17 cellular contexts compared by ENCODE assay signal in genomic region chr16:67397451-67397801, GRCh38. TPM values are rescaled to one million over a fixed set of nuclear protein-coding genes. Genes with fewer than 3 reads are reported as not detected.
DNase-seq lines count a peak whose midpoint lies in the region; ATAC-seq and TF ChIP-seq lines count a peak whose summit lies in the region.
"Had no signal": no experiment of that assay in that cellular context is flagged by ENCODE, and none has a peak within 500 bp of the region (broad histone marks: within the 10 kb centered on the region; RNA-seq: fewer than 3 reads in every experiment).

No MANE protein-coding gene starts in this region.

- H3K27me3 Mint-ChIP-seq in effector memory CD8-positive, alpha-beta T cell = peaks cover 29 to 67% of the 10 kb centered on the region in 2 donors
- peaks cover 37% of the 10 kb centered on the region for H3K27me3 Mint-ChIP-seq in activated CD8-positive, alpha-beta memory T cell treated with anti-CD3 and anti-CD28 coated beads, Interleukin-2, amount 10 ng/mL, durations not matched to agents 7 days and 5 days

- CTCF ChIA-PET in activated CD8-positive, alpha-beta memory T cell treated with anti-CD3 and anti-CD28 coated beads, Interleukin-2, amount 10 ng/mL, durations not matched to agents 7 days and 5 days (lab: Charles Lee) = no interaction called here

- no peak for ATAC-seq in effector memory CD8-positive, alpha-beta T cell (replicated peaks)
- no peak for ATAC-seq in activated CD8-positive, alpha-beta memory T cell treated with anti-CD3 and anti-CD28 coated beads, Interleukin-2, amount 10 ng/mL, durations not matched to agents 7 days and 5 days
- ATAC-seq in HG02938 (IDR thresholded peaks at IDR 0.05; ENCODE audit: unreplicated experiment) = no peak
- ATAC-seq: A549, WTC11 had no signal

- H3K9me3 ChIP-seq in esophagus muscularis mucosa = no peaks in the 10 kb centered on the region
- H3K9me3 ChIP-seq: A549, HAP-1, neutrophil had no signal

- no peak overlapping the region for H3K4me3 Mint-ChIP-seq in effector memory CD8-positive, alpha-beta T cell
- H3K4me3 Mint-ChIP-seq in activated CD8-positive, alpha-beta memory T cell treated with anti-CD3 and anti-CD28 coated beads, Interleukin-2, amount 10 ng/mL, durations not matched to agents 7 days and 5 days = no peak overlapping the region
- H3K4me3 Mint-ChIP-seq: activated naive CD4-positive, alpha-beta T cell treated with anti-CD3 and anti-CD28 coated beads, Interleukin-2, amount 10 ng/mL, durations not matched to agents 7 days and 5 days; CD4-positive, alpha-beta memory T cell; WTC11 had no signal

- H3K79me2 ChIP-seq in ACC112 (ENCODE audit: control insufficient read depth, insufficient read depth, low read length, unreplicated experiment) = no peaks in the 10 kb centered on the region

- TF ChIP-seq EP300 in esophagus muscularis mucosa (IDR thresholded peaks at IDR 0.05) = no peak

- no peaks in the 10 kb centered on the region for H3K9me3 Mint-ChIP-seq in effector memory CD8-positive, alpha-beta T cell
- H3K9me3 Mint-ChIP-seq in activated CD8-positive, alpha-beta memory T cell treated with anti-CD3 and anti-CD28 coated beads, Interleukin-2, amount 10 ng/mL, durations not matched to agents 7 days and 5 days (ENCODE audit: low read depth) = no peaks in the 10 kb centered on the region
- H3K9me3 Mint-ChIP-seq: activated naive CD4-positive, alpha-beta T cell treated with anti-CD3 and anti-CD28 coated beads, Interleukin-2, amount 10 ng/mL, durations not matched to agents 7 days and 5 days; WTC11 had no signal

- DNase-seq in esophagus muscularis mucosa (ENCODE audit: extremely low spot score) (no peak), retina (peak; percentile 45), glomerular visceral epithelial cell (ENCODE audit: extremely low spot score) (no peak)
- DNase-seq in effector memory CD8-positive, alpha-beta T cell = no peak
- DNase-seq in activated CD8-positive, alpha-beta memory T cell treated with anti-CD3 and anti-CD28 coated beads, Interleukin-2, amount 10 ng/mL, durations not matched to agents 7 days and 5 days = no peak
- DNase-seq: activated naive CD4-positive, alpha-beta T cell treated with anti-CD3 and anti-CD28 coated beads, Interleukin-2, amount 10 ng/mL, durations not matched to agents 7 days and 5 days; CD4-positive, alpha-beta memory T cell; IMR-90; NCI-H2029 treated with DMSO at 0.1 percent for 48 hours had no signal

- H3K36me3 ChIP-seq in ACC112 (ENCODE audit: insufficient read depth, low read length) = no peaks in the 10 kb centered on the region
- no peaks in the 10 kb centered on the region for H3K36me3 ChIP-seq in esophagus muscularis mucosa
- H3K36me3 ChIP-seq: HAP-1, neutrophil had no signal

- no peak overlapping the region for H3K4me3 ChIP-seq in ACC112 (ENCODE audit: low read depth, low read length)
- H3K4me3 ChIP-seq in esophagus muscularis mucosa = no peak overlapping the region
- H3K4me3 ChIP-seq: A549, HAP-1 had no signal

- H3K36me3 Mint-ChIP-seq in effector memory CD8-positive, alpha-beta T cell (ENCODE audit: insufficient read depth) = no peaks in the 10 kb centered on the region
- H3K36me3 Mint-ChIP-seq in activated CD8-positive, alpha-beta memory T cell treated with anti-CD3 and anti-CD28 coated beads, Interleukin-2, amount 10 ng/mL, durations not matched to agents 7 days and 5 days = no peaks in the 10 kb centered on the region
- H3K36me3 Mint-ChIP-seq: activated naive CD4-positive, alpha-beta T cell treated with anti-CD3 and anti-CD28 coated beads, Interleukin-2, amount 10 ng/mL, durations not matched to agents 7 days and 5 days; CD4-positive, alpha-beta memory T cell; WTC11 had no signal

- 61% methylated on average over 7 of the region's 8 CpGs for WGBS in esophagus muscularis mucosa

- H3K27me3 ChIP-seq in ACC112 (ENCODE audit: insufficient read depth, low read length) (peaks cover 9% of the 10 kb centered on the region), esophagus muscularis mucosa (no peaks in the 10 kb centered on the region), layer of hippocampus (ENCODE audit: control insufficient read depth, insufficient read depth, low read length) (no peaks in the 10 kb centered on the region)

- intact Hi-C loops in esophagus muscularis mucosa (cut with DNase I) = no loop called here

- H3K27ac ChIP-seq in ACC112 (ENCODE audit: low read depth, low read length) (peak overlapping the region; percentile 34; the same call in 1 of the 2 replicates), esophagus muscularis mucosa (replicated peaks in 1 of 4) (peak overlapping the region; percentile 80 to 88 (median 81)), layer of hippocampus (ENCODE audit: low read depth, low read length) (peak overlapping the region; percentile 1)
- H3K27ac ChIP-seq: neutrophil had no signal

- peaks cover 29% of the 10 kb centered on the region for H3K4me1 ChIP-seq in ACC112 (ENCODE audit: control insufficient read depth, insufficient read depth, low read length, unreplicated experiment)
- peaks cover 54 to 76% (median 70%) of the 10 kb centered on the region in 4 donors for H3K4me1 ChIP-seq in esophagus muscularis mucosa

- H2AFZ ChIP-seq in ACC112 (ENCODE audit: low read length, unreplicated experiment) = no peak overlapping the region

- peaks cover 5 to 9% of the 10 kb centered on the region in 2 donors for H3K4me1 Mint-ChIP-seq in effector memory CD8-positive, alpha-beta T cell (ENCODE audit: low read depth in 2 of 2)
- H3K4me1 Mint-ChIP-seq in activated CD8-positive, alpha-beta memory T cell treated with anti-CD3 and anti-CD28 coated beads, Interleukin-2, amount 10 ng/mL, durations not matched to agents 7 days and 5 days = peaks cover 7% of the 10 kb centered on the region

- no peak overlapping the region for H3K27ac Mint-ChIP-seq in effector memory CD8-positive, alpha-beta T cell
- H3K27ac Mint-ChIP-seq in activated CD8-positive, alpha-beta memory T cell treated with anti-CD3 and anti-CD28 coated beads, Interleukin-2, amount 10 ng/mL, durations not matched to agents 7 days and 5 days = no peak overlapping the region
- H3K27ac Mint-ChIP-seq: activated naive CD4-positive, alpha-beta T cell treated with anti-CD3 and anti-CD28 coated beads, Interleukin-2, amount 10 ng/mL, durations not matched to agents 7 days and 5 days; CD4-positive, alpha-beta memory T cell; WTC11 had no signal

- TF ChIP-seq POLR2A in esophagus muscularis mucosa (IDR thresholded peaks at IDR 0.05; ENCODE audit: low read depth) = no peak

- TF ChIP-seq CTCF in esophagus muscularis mucosa (IDR thresholded peaks at IDR 0.05) = no peak

RNA-seq across cellular contexts. Expression of gene TPPP3, which starts 4.1 kb away (rescaled TPM):
- 100 to 1,000 TPM in 1 of 4 donors, 10 to 100 TPM in 3; 32.0 to 116 (median 41.3) TPM for total RNA-seq in esophagus muscularis mucosa
- total RNA-seq in activated CD8-positive, alpha-beta memory T cell treated with anti-CD3 and anti-CD28 coated beads, Interleukin-2, amount 10 ng/mL, durations not matched to agents 7 days and 5 days = not detected
- total RNA-seq: CD4-positive, alpha-beta memory T cell; T-helper 1 cell treated with Interleukin-12 subunit alpha and Interleukin-12 subunit beta and Interleukin-4 antibody, amounts not matched to agents 30 ng/mL and 1 ng/mL, for 36 hours had no signal

RNA-seq across cellular contexts. Expression of gene ZDHHC1, which starts 18.9 kb away (rescaled TPM):
- total RNA-seq in esophagus muscularis mucosa = 10 to 100 TPM; 11.6 to 27.5 (median 20.8) TPM
- total RNA-seq in activated CD8-positive, alpha-beta memory T cell treated with anti-CD3 and anti-CD28 coated beads, Interleukin-2, amount 10 ng/mL, durations not matched to agents 7 days and 5 days = under 1 TPM; 0.41 to 0.49 TPM
- total RNA-seq: CD4-positive, alpha-beta memory T cell had no signal

RNA-seq across cellular contexts. Expression of gene HSD11B2, which starts 33.5 kb away (rescaled TPM):
- total RNA-seq in esophagus muscularis mucosa = 1 to 10 TPM in 2 of 4 donors, under 1 TPM in 1, not detected in 1; 0.42 to 2.2 (median 1.1) TPM
- under 1 TPM in 1 of 2 experiments, not detected in 1; 0.14 TPM for total RNA-seq in activated CD8-positive, alpha-beta memory T cell treated with anti-CD3 and anti-CD28 coated beads, Interleukin-2, amount 10 ng/mL, durations not matched to agents 7 days and 5 days
- total RNA-seq: CD4-positive, alpha-beta memory T cell; IMR-90; T-helper 1 cell treated with Interleukin-12 subunit alpha and Interleukin-12 subunit beta and Interleukin-4 antibody, amounts not matched to agents 30 ng/mL and 1 ng/mL, for 36 hours had no signal

Comparison
In these comparisons a context has a peak if more than half of its experiments do, and no peak if none do; other contexts are left out.
1. H3K27ac ChIP-seq: peak in every context shown above with its lines; median percentile 81 in esophagus muscularis mucosa; 34 in ACC112; 1 in layer of hippocampus.
2. RNA of gene TPPP3, which starts 4.1 kb away (total RNA-seq): 32.0 to 116 TPM in esophagus muscularis mucosa; not detected in activated CD8-positive, alpha-beta memory T cell treated with anti-CD3 and anti-CD28 coated beads, Interleukin-2, amount 10 ng/mL, durations not matched to agents 7 days and 5 days; every median in the first group is over 10 times any median in the second.
3. RNA of gene ZDHHC1, which starts 18.9 kb away (total RNA-seq): 11.6 to 27.5 TPM in esophagus muscularis mucosa; 0.41 to 0.49 TPM in activated CD8-positive, alpha-beta memory T cell treated with anti-CD3 and anti-CD28 coated beads, Interleukin-2, amount 10 ng/mL, durations not matched to agents 7 days and 5 days; every median in the first group is over 4 times any median in the second.